Comparison of ENCODE assay signal across 9 cellular contexts in the genomic region with DNA sequence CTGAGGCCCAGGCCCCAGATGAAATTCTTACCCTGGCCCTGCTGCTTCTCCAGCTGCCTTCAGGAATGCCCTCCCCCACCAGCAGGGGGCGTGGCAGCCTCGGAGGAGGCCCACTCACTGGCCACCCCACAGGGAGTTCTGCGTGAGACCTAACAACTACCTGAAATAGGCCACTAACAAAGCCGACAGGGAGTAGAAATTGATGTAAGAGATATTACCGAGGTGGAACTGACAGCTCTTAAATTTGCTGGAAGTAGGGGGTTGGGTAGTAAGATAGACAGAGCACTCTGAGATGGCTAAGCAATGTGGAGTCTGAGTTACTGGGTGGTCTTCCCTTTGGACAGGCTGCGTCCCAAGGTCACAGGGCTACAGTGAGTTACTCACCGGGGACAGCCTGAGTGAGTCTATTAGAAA.
DNase-seq lines count a peak whose midpoint lies in the region; ATAC-seq and TF ChIP-seq lines count a peak whose summit lies in the region.
"Had no signal": no experiment of that assay in that cellular context is flagged by ENCODE, and none has a peak within 500 bp of the region (broad histone marks: within the 10 kb centered on the region; RNA-seq: fewer than 3 reads in every experiment).

No MANE protein-coding gene starts in this region.

- ATAC-seq in heart left ventricle = no peak
- no peak for ATAC-seq in Right ventricle myocardium superior (ENCODE audit: poor library complexity)
- peak; percentile 65 for ATAC-seq in activated CD4-positive, alpha-beta T cell treated with anti-CD3 and anti-CD28 coated beads for 36 hours
- ATAC-seq in HG02840 (IDR thresholded peaks at IDR 0.05; ENCODE audit: low FRiP score, unreplicated experiment) = no peak

- no peak overlapping the region for H3K27ac Mint-ChIP-seq in activated CD4-positive, alpha-beta T cell treated with anti-CD3 and anti-CD28 coated beads for 36 hours

- no peak overlapping the region for H3K4me3 Mint-ChIP-seq in activated CD4-positive, alpha-beta T cell treated with anti-CD3 and anti-CD28 coated beads for 36 hours

- H3K27me3 ChIP-seq in heart left ventricle (no peaks in the 10 kb centered on the region), Karpas-422 (ENCODE audit: low read length) (no peaks in the 10 kb centered on the region)

- H3K4me1 ChIP-seq in heart left ventricle = peaks cover 0 to 10% (median 0%) of the 10 kb centered on the region in 12 donors
- H3K4me1 ChIP-seq in Karpas-422 (ENCODE audit: low read length) = 0 out of 2 replicates have a peak, but pooled peaks cover 3% of the 10 kb centered on the region

- 45 to 55% (median 49%) methylated on average over 7 of the region's 7 CpGs for WGBS in heart left ventricle, 4 donors

- H3K4me3 ChIP-seq in heart left ventricle = no peak overlapping the region
- H3K4me3 ChIP-seq in Karpas-422 (ENCODE audit: low read length) = no peak overlapping the region
- H3K4me3 ChIP-seq in fibroblast of villous mesenchyme (ENCODE audit: low read depth, low read length) = no peak overlapping the region

- H3K27me3 Mint-ChIP-seq in activated CD4-positive, alpha-beta T cell treated with anti-CD3 and anti-CD28 coated beads for 36 hours = no peaks in the 10 kb centered on the region

- DNase-seq in heart left ventricle (peak in 2 of 5 donors; percentile 26 to 57), Right ventricle myocardium superior (no peak), H4 (ENCODE audit: low spot score) (peak; percentile 27), Karpas-422 (peak; percentile 89), fibroblast of villous mesenchyme (ENCODE audit: low read depth) (no peak)
- DNase-seq in activated CD4-positive, alpha-beta T cell treated with anti-CD3 and anti-CD28 coated beads for 36 hours = peak; percentile 73
- peak; percentile 1 for DNase-seq in stimulated activated CD8-positive, alpha-beta memory T cell treated with anti-CD3 and anti-CD28 coated beads, Interleukin-12 subunit alpha, Interleukin-12 subunit beta, amount 100 ng/mL, for 24 hours (ENCODE audit: extremely low read depth)

- intact Hi-C loops in heart left ventricle (cut with DNase I) (no loop called here), Right ventricle myocardium superior (cut with DNase I) (no loop called here)
- intact Hi-C loops in activated CD4-positive, alpha-beta T cell treated with anti-CD3 and anti-CD28 coated beads for 36 hours (cut with DNase I, micrococcal nuclease) = loop anchor here (1.0 to 10.0 kb wide), 4 partner anchors 447 to 669 kb away; no protein-coding TSS in a partner anchor

- no peak overlapping the region for H3K4me2 ChIP-seq in Karpas-422 (ENCODE audit: low read depth, low read length, poor library complexity, severe bottlenecking)

- H3K79me2 ChIP-seq in Karpas-422 (ENCODE audit: low read length) = no peaks in the 10 kb centered on the region

- TF ChIP-seq CTCF in heart left ventricle (IDR thresholded peaks at IDR 0.05) = peak in 7 of 12 donors; percentile 14 to 42 (median 26)
- peak; percentile 52 for TF ChIP-seq CTCF in fibroblast of villous mesenchyme (IDR thresholded peaks at IDR 0.05; ENCODE audit: insufficient read depth, low read depth, low read length)

- no peak overlapping the region for H3K9ac ChIP-seq in Karpas-422 (ENCODE audit: low read length)

- H3K9me3 ChIP-seq in heart left ventricle (no peaks in the 10 kb centered on the region), Karpas-422 (ENCODE audit: low read length) (no peaks in the 10 kb centered on the region)

- no peaks in the 10 kb centered on the region for H3K9me2 ChIP-seq in Karpas-422 (replicated peaks; ENCODE audit: insufficient read depth, low read length)

- no peak overlapping the region; the same call in 1 of the 2 replicates for H2AFZ ChIP-seq in Karpas-422 (ENCODE audit: low read length)

- H3K36me3 ChIP-seq in heart left ventricle (no peaks in the 10 kb centered on the region), Karpas-422 (ENCODE audit: insufficient read depth, low read length) (no peaks in the 10 kb centered on the region)

- H3K27ac ChIP-seq in heart left ventricle (no peak overlapping the region), Karpas-422 (ENCODE audit: low read length) (no peak overlapping the region)
- H3K27ac ChIP-seq: epithelial cell of prostate had no signal

- POLR2A ChIA-PET in activated CD4-positive, alpha-beta T cell treated with anti-CD3 and anti-CD28 coated beads for 36 hours (lab: Charles Lee) = no interaction called here

- H3K4me1 Mint-ChIP-seq in activated CD4-positive, alpha-beta T cell treated with anti-CD3 and anti-CD28 coated beads for 36 hours = no peaks in the 10 kb centered on the region

- H3K36me3 Mint-ChIP-seq in activated CD4-positive, alpha-beta T cell treated with anti-CD3 and anti-CD28 coated beads for 36 hours (ENCODE audit: low read depth) = no peaks in the 10 kb centered on the region

- no peaks in the 10 kb centered on the region for H4K20me1 ChIP-seq in Karpas-422 (ENCODE audit: insufficient read depth, low read depth, low read length)

- H3K9me3 Mint-ChIP-seq in activated CD4-positive, alpha-beta T cell treated with anti-CD3 and anti-CD28 coated beads for 36 hours (ENCODE audit: low read depth) = no peaks in the 10 kb centered on the region

- CTCF ChIA-PET in activated CD4-positive, alpha-beta T cell treated with anti-CD3 and anti-CD28 coated beads for 36 hours (lab: Charles Lee) = interaction anchor here (0.6 to 1.9 kb wide), 8 partner anchors 10 to 668 kb away, joined by 3 to 9 read pairs (median 4); no protein-coding TSS in a partner anchor

- no peak for TF ChIP-seq POLR2A in heart left ventricle (IDR thresholded peaks at IDR 0.05)

Comparison
In these comparisons a context has a peak if more than half of its experiments do, and no peak if none do; other contexts are left out.
1. DNase-seq: peak in H4 (single experiment), Karpas-422 (single experiment), activated CD4-positive, alpha-beta T cell treated with anti-CD3 and anti-CD28 coated beads for 36 hours (single experiment) and stimulated activated CD8-positive, alpha-beta memory T cell treated with anti-CD3 and anti-CD28 coated beads, Interleukin-12 subunit alpha, Interleukin-12 subunit beta, amount 100 ng/mL, for 24 hours (single experiment); none in Right ventricle myocardium superior (single experiment) and fibroblast of villous mesenchyme (single experiment).
2. intact Hi-C loops: an anchor here in activated CD4-positive, alpha-beta T cell treated with anti-CD3 and anti-CD28 coated beads for 36 hours (1.0 to 10.0 kb wide); none called in heart left ventricle and Right ventricle myocardium superior.